Comparison of ENCODE assay signal across 8 cellular contexts in the genomic region with DNA sequence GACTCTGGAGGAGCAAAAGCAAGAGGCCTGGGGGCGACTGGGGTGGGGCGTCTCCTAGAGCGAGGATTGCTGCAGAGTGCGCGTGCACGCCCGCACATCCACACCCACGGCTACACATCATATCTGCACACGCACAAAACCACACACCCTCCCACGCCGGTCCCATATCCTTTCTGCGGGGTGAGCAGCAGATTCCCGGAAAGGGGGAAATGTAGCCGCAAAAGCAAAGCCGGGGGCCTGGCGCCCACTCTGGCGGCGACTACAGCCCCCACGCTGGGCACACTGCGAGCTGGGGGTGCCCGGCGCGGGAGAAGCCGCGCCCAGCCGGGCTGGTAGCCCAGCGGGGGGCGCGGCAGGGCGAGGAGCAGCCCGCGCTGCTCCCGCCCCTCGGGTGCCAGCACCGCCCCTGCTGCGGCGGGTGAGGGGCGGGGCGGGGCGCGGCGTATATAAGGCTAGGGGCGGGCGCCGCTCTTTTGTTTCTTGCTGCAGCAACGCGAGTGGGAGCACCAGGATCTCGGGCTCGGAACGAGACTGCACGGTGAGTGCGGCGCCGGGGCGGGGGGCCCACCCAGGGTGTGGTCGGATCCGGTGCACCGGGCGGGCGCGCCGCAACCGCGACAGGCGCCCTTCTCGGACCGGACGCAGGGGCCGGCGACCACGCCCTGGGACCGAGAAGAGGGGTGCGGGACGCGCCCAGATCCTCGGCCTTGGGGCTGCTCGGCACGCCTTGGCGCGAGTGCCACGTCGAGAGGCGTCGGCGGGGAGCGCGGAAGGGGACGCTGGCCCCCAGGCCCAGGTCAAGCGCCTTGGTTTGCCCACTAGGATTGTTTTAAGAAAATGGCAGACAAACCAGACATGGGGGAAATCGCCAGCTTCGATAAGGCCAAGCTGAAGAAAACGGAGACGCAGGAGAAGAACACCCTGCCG. TPM values are rescaled to one million over a fixed set of nuclear protein-coding genes. Genes with fewer than 3 reads are reported as not detected.
DNase-seq lines count a peak whose midpoint lies in the region; ATAC-seq, FAIRE-seq and TF ChIP-seq lines count a peak whose summit lies in the region.

TSS of gene TMSB10 (plus strand) at position 476 of the 927 bp plus-strand sequence.

- H3K23me2 ChIP-seq in H1 (ENCODE audit: low read depth, low read length) = peaks cover 20% of the 10 kb centered on the region

- no peak for TF ChIP-seq EP300 in H1 (IDR thresholded peaks at IDR 0.05; ENCODE audit: borderline replicate concordance in 1 of 2, low read depth in 2 of 2, low read length in 2 of 2)

- peak within 1 kb of the TSS; percentile 88 for H3K18ac ChIP-seq in H1 (ENCODE audit: extremely low read depth, low read length)
- peak within 1 kb of the TSS; percentile 96 for H3K18ac ChIP-seq in mesendoderm (ENCODE audit: low read length)

- peaks cover 51 to 64% (median 62%) of the 10 kb centered on the region in 3 donors for H3K4me1 Mint-ChIP-seq in CD8-positive, alpha-beta memory T cell

- peaks cover 0 to 12% (median 8%) of the 10 kb centered on the region in 5 donors for H3K9me3 Mint-ChIP-seq in CD8-positive, alpha-beta memory T cell

- H3K4ac ChIP-seq in H1 (replicated peaks; ENCODE audit: insufficient read length, low read depth, low read length) (peak within 1 kb of the TSS; percentile 94), mesendoderm (ENCODE audit: low read depth, low read length) (peak within 1 kb of the TSS; percentile 95)

- peak within 1 kb of the TSS; percentile 69 for H2BK120ac ChIP-seq in H1 (replicated peaks; ENCODE audit: low read depth, low read length)
- peak within 1 kb of the TSS; percentile 62 for H2BK120ac ChIP-seq in mesendoderm (ENCODE audit: low read depth, low read length)

- H2BK20ac ChIP-seq in H1 (ENCODE audit: low read length) = peak within 1 kb of the TSS; percentile 75; the same call in 1 of the 2 replicates

- H3K79me2 ChIP-seq in H1 (ENCODE audit: control insufficient read depth in 1 of 2, insufficient read depth in 2 of 2, low read length in 2 of 2) (peaks cover 0 to 12% of the 10 kb centered on the region in 2 experiments; a peak in 1 of 4 replicates), mesendoderm (ENCODE audit: control insufficient read depth, insufficient read depth, low read length) (peaks cover 13% of the 10 kb centered on the region)

- H3K4me2 ChIP-seq in H1 (ENCODE audit: insufficient read depth in 1 of 2, low read depth in 2 of 2, low read length in 2 of 2) = peak within 1 kb of the TSS; percentile 84 to 99
- peak within 1 kb of the TSS; percentile 90 for H3K4me2 ChIP-seq in mesendoderm (ENCODE audit: low read length)

- H3K14ac ChIP-seq in H1 (ENCODE audit: insufficient read length) = no peak within 1 kb of the TSS

- H2BK15ac ChIP-seq in H1 (ENCODE audit: low read length) = no peak within 1 kb of the TSS; the same call in 1 of the 2 replicates
- peak within 1 kb of the TSS; percentile 65 for H2BK15ac ChIP-seq in mesendoderm (replicated peaks; ENCODE audit: low read depth)

- peak within 1 kb of the TSS; percentile 84 for H2AFZ ChIP-seq in H1 (ENCODE audit: low read length)

- H3K9ac ChIP-seq in H1 (replicated peaks in 1 of 4; ENCODE audit: extremely low read depth in 1 of 4, low read depth in 3 of 4, low read length in 3 of 4) = peak within 1 kb of the TSS; percentile 70 to 79 (median 78)
- H3K9ac ChIP-seq in mesendoderm (ENCODE audit: low read length) = peak within 1 kb of the TSS; percentile 90

- peak within 1 kb of the TSS; percentile 82 for H4K8ac ChIP-seq in H1 (ENCODE audit: extremely low read depth, insufficient read depth, low read length)
- peak within 1 kb of the TSS; percentile 98 for H4K8ac ChIP-seq in mesendoderm (ENCODE audit: low read depth, low read length)

- H3K4me3 Mint-ChIP-seq in CD8-positive, alpha-beta memory T cell = peak within 1 kb of the TSS; percentile 91 to 97 (median 96)

- POLR2A ChIA-PET in CD8-positive, alpha-beta memory T cell (lab: Charles Lee) = interaction anchor here (0.7 to 4.7 kb wide), 10 partner anchors 8 to 164 kb away, joined by 3 to 65 read pairs (median 6); partner anchors contain the start of genes KCMF1 and TRABD2A
- POLR2A ChIA-PET in H1 (lab: Charles Lee; ENCODE audit: partially characterized antibody) = interaction anchor here (0.8 to 3.3 kb wide), 11 partner anchors 10 to 421 kb away, joined by 3 to 25 read pairs (median 4); no protein-coding TSS in a partner anchor

- H2BK5ac ChIP-seq in H1 (ENCODE audit: low read depth, low read length) (peak within 1 kb of the TSS; percentile 95; the same call in 1 of the 2 replicates), mesendoderm (ENCODE audit: low read length) (peak within 1 kb of the TSS; percentile 93)

- FAIRE-seq in H1 (lab: Jason Lieb, UNC) = no peak

- peak within 1 kb of the TSS; percentile 58 for H4K5ac ChIP-seq in H1 (ENCODE audit: insufficient read length, low read depth, low read length)
- no peak within 1 kb of the TSS for H4K5ac ChIP-seq in mesendoderm (ENCODE audit: low read length)

- H3K4me1 ChIP-seq in CD8-positive, alpha-beta memory T cell (ENCODE audit: insufficient read depth, low read length) = peaks cover 32% of the 10 kb centered on the region
- H3K4me1 ChIP-seq in H1 (replicated peaks in 1 of 4; ENCODE audit: control insufficient read depth in 3 of 4, insufficient read depth in 4 of 4, low read length in 3 of 4) (peaks cover 0 to 14% (median 7%) of the 10 kb centered on the region in 4 experiments), mesendoderm (ENCODE audit: control insufficient read depth, low read depth, low read length) (no peaks in the 10 kb centered on the region)

- no peaks in the 10 kb centered on the region for H3K79me1 ChIP-seq in H1 (ENCODE audit: low read depth, low read length)
- H3K79me1 ChIP-seq in mesendoderm (ENCODE audit: low read length) = peaks cover 3% of the 10 kb centered on the region

- peak; percentile 80 to 95 (median 91) for DNase-seq in CD8-positive, alpha-beta memory T cell
- DNase-seq in NK-92 treated with Interleukin-12 subunit alpha and Interleukin-12 subunit beta, amount 100 ng/mL, for 24 hours (lab: John Stamatoyannopoulos, UW) = peak; percentile 70
- DNase-seq in activated CD8-positive, alpha-beta memory T cell treated with anti-CD3 and anti-CD28 coated beads for 4 hours (ENCODE audit: low read depth in 2 of 2) = peak; percentile 76
- DNase-seq in H1 (ENCODE audit: low read depth in 1 of 2, low spot score in 2 of 2) (peak in 1 of 2 experiments; percentile 87), mesendoderm (peak; percentile 78)
- peak; percentile 80 for DNase-seq in stimulated activated CD8-positive, alpha-beta memory T cell treated with anti-CD3 and anti-CD28 coated beads, Interleukin-15, amount 100 ng/mL, for 24 hours (ENCODE audit: low read depth)

- peak within 1 kb of the TSS; percentile 92 for H3K4me3 ChIP-seq in CD8-positive, alpha-beta memory T cell (ENCODE audit: low read length)
- H3K4me3 ChIP-seq in H1 (ENCODE audit: extremely low read depth in 1 of 4, insufficient read depth in 2 of 4, low read depth in 3 of 4, low read length in 4 of 4) (peak within 1 kb of the TSS; percentile 82 to 99 (median 90)), mesendoderm (ENCODE audit: low read length) (peak within 1 kb of the TSS; percentile 91)

- TF ChIP-seq CTCF in H1 (IDR thresholded peaks at IDR 0.05; ENCODE audit: control extremely low read depth in 1 of 3, insufficient read depth in 1 of 3, low read depth in 1 of 3, low read length in 3 of 3) = no peak

- H3K9me3 ChIP-seq in CD8-positive, alpha-beta memory T cell (ENCODE audit: low read length) = peaks cover 6% of the 10 kb centered on the region
- H3K9me3 ChIP-seq in H1 (ENCODE audit: insufficient read depth in 2 of 2, low read depth in 1 of 2, low read length in 1 of 2) = no peaks in the 10 kb centered on the region

- 0% methylated on average over 47 of the region's 94 CpGs; no CpG with 5 or more reads in 1 of the 2 experiments for WGBS in H1 (ENCODE audit: extremely low coverage in 1 of 2, insufficient coverage in 1 of 2, insufficient read length in 1 of 2, insufficient replicate concordance in 2 of 2, low coverage in 1 of 2, low lambda C conversion rate in 2 of 2, missing lambda C conversion rate in 1 of 2), 2 experiments
- no CpG with 5 or more reads among the region's 94 CpGs for WGBS in mesendoderm (ENCODE audit: extremely low coverage, insufficient coverage, low lambda C conversion rate)

- peak within 1 kb of the TSS; percentile 71; the same call in 1 of the 2 replicates for H2BK12ac ChIP-seq in H1 (ENCODE audit: low read depth, low read length)

- H4K91ac ChIP-seq in H1 (replicated peaks; ENCODE audit: insufficient read length, low read length) = peak within 1 kb of the TSS; percentile 98

- TF ChIP-seq RAD21 in H1 (IDR thresholded peaks at IDR 0.05 in 1 of 2, conservative IDR thresholded peaks at IDR 0.05 in 1 of 2; ENCODE audit: low read depth in 2 of 2, low read length in 2 of 2) = no peak

- no peaks in the 10 kb centered on the region for H3K27me3 ChIP-seq in CD8-positive, alpha-beta memory T cell (ENCODE audit: insufficient read depth, low read length, poor library complexity, severe bottlenecking)
- H3K27me3 ChIP-seq in H1 (replicated peaks in 1 of 4; ENCODE audit: control insufficient read depth in 3 of 4, extremely low read depth in 1 of 4, insufficient read depth in 3 of 4, low read length in 3 of 4) (peaks cover 0 to 10% (median 8%) of the 10 kb centered on the region in 4 experiments; a peak in 6 of 7 replicates), mesendoderm (ENCODE audit: insufficient read depth, low read length, poor library complexity) (no peaks in the 10 kb centered on the region)

- ATAC-seq in GM19397 (IDR thresholded peaks at IDR 0.05; ENCODE audit: unreplicated experiment) (peak; percentile 77), HG03558 (IDR thresholded peaks at IDR 0.05; ENCODE audit: extremely low read depth, unreplicated experiment) (peak; percentile 47)

- TF ChIP-seq POLR2A in H1 (IDR thresholded peaks at IDR 0.05; ENCODE audit: control extremely low read depth in 1 of 2, low read depth in 2 of 2, low read length in 2 of 2) = peak in 1 of 2 experiments; percentile 70; a peak in 2 of 3 replicates

- H2AK5ac ChIP-seq in H1 (ENCODE audit: low read depth, low read length) = no peak within 1 kb of the TSS
- no peak within 1 kb of the TSS for H2AK5ac ChIP-seq in mesendoderm (ENCODE audit: low read length)

- H3K23ac ChIP-seq in H1 (ENCODE audit: insufficient read length) (no peak within 1 kb of the TSS), mesendoderm (ENCODE audit: low read length) (peak within 1 kb of the TSS; percentile 59)

- peaks cover 6 to 18% (median 17%) of the 10 kb centered on the region in 3 donors for H3K36me3 Mint-ChIP-seq in CD8-positive, alpha-beta memory T cell

- H3K36me3 ChIP-seq in CD8-positive, alpha-beta memory T cell (ENCODE audit: insufficient read depth, low read length) = no peaks in the 10 kb centered on the region
- H3K36me3 ChIP-seq in H1 (ENCODE audit: control insufficient read depth in 2 of 4, insufficient read depth in 4 of 4, low read length in 3 of 4) = peaks cover 0 to 8% (median 0%) of the 10 kb centered on the region in 4 experiments; a peak in 3 of 8 replicates
- peaks cover 4% of the 10 kb centered on the region for H3K36me3 ChIP-seq in mesendoderm (ENCODE audit: control insufficient read depth, insufficient read depth, low read length)

- H3K27me3 Mint-ChIP-seq in CD8-positive, alpha-beta memory T cell = peaks cover 0 to 5% of the 10 kb centered on the region in 2 donors

- peak within 1 kb of the TSS; percentile 91 to 98 (median 94) for H3K27ac Mint-ChIP-seq in CD8-positive, alpha-beta memory T cell

- H4K20me1 ChIP-seq in H1 (replicated peaks in 1 of 2; ENCODE audit: control insufficient read depth in 1 of 2, insufficient read depth in 2 of 2, low read length in 2 of 2) = peaks cover 0 to 9% of the 10 kb centered on the region in 2 experiments

- H3K27ac ChIP-seq in CD8-positive, alpha-beta memory T cell (ENCODE audit: low read depth, low read length) = peak within 1 kb of the TSS; percentile 73
- peak within 1 kb of the TSS; percentile 62; the same call in 1 of the 2 replicates for H3K27ac ChIP-seq in H1 (ENCODE audit: low read depth, low read length)
- H3K27ac ChIP-seq in mesendoderm (ENCODE audit: low read depth, low read length) = peak within 1 kb of the TSS; percentile 72

- CTCF ChIA-PET in CD8-positive, alpha-beta memory T cell (lab: Charles Lee) = interaction anchor here (0.9 to 7.6 kb wide), 12 partner anchors 7 to 408 kb away, joined by 3 to 66 read pairs (median 6); partner anchors contain the start of gene TRABD2A
- CTCF ChIA-PET in H1 (lab: Charles Lee; ENCODE audit: partially characterized antibody) = interaction anchor here (0.6 to 3.5 kb wide), 3 partner anchors 14 to 47 kb away, joined by 3 to 22 read pairs (median 4); no protein-coding TSS in a partner anchor

- H3K56ac ChIP-seq in H1 (replicated peaks; ENCODE audit: insufficient read length, low read depth, low read length) = peak within 1 kb of the TSS; percentile 89
- peak within 1 kb of the TSS; percentile 97 for H3K56ac ChIP-seq in mesendoderm (ENCODE audit: low read length)

RNA-seq across cellular contexts. Expression of gene TMSB10, which starts in this region (rescaled TPM):
- 1,000 to 10,000 TPM; 1,121 to 1,125 TPM for total RNA-seq in CD8-positive, alpha-beta memory T cell
- 4,836 TPM for polyA plus RNA-seq in CD8-positive, alpha-beta memory T cell
- 1,075 and 1,095 TPM in 2 replicates for total RNA-seq in H1 (2021; fragmentation: NEBNext Ultra II Directional; extraction: Animal tissue kit (Norgen Biotek cat#: 25700))
- polyA plus RNA-seq in H1 (2011; rRNA removed) = 593 and 852 TPM in 2 replicates
- polyA plus RNA-seq in H1 (2011; cell fraction: cytosol; rRNA removed) = 1,307 TPM
- 850 TPM for polyA plus RNA-seq in H1 (2011; cell fraction: nucleus; rRNA removed)
- 1,219 to 1,602 TPM (median 1,382 TPM) in 4 replicates for polyA plus RNA-seq in H1 (2012, experiment 1 of 2)
- polyA plus RNA-seq in H1 (2012, experiment 2 of 2) = 5,019 TPM
- polyA plus RNA-seq in H1 (2013, experiment 1 of 2) = 1,059 TPM
- polyA plus RNA-seq in H1 (2013, experiment 2 of 2) = 1,056 TPM
- polyA minus RNA-seq in H1 (2011; rRNA and poly(A)+ RNA removed) = 80.7 and 118 TPM in 2 replicates
- 145 TPM for polyA minus RNA-seq in H1 (2011; cell fraction: cytosol; rRNA and poly(A)+ RNA removed)
- polyA minus RNA-seq in H1 (2011; cell fraction: nucleus; rRNA and poly(A)+ RNA removed) = 80.6 TPM
- polyA plus RNA-seq in mesendoderm (2013, experiment 1 of 2) = 1,538 TPM
- polyA plus RNA-seq in mesendoderm (2013, experiment 2 of 2) = 1,586 TPM
